Comparison of ENCODE assay signal across 1 cellular context in the genomic region with DNA sequence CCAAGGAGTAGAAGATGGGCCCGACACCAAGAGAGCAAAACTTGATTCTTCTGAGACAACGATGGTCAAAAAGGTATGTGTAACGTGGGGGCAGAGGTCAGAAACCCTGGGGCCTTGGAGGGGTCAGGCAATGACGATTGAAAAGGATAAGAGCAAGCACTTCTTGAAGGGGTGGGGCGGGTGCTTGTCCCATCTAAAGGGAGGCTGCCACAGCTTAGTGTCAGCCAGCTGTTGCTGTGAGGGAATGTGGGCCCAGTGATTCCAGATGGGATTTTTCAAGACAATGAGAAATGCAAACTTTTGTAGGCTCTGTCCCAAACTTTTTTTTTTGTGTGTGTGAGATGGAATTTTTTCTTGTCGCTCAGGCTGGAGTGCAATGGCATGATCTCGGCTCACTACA.
TF ChIP-seq lines count a peak whose summit lies in the region.

No MANE protein-coding gene starts in this region.

TF ChIP-seq in SK-N-SH treated with all-trans-retinoic acid at 6 μM for 48 hours, 23 proteins besides CTCF, POLR2A, EP300 and RAD21 (continued from another document):
- TF ChIP-seq ZC3H10 (CRISPR knock-in tag; IDR thresholded peaks at IDR 0.05), result no peak
